ENCODE assay signal across 8 cellular contexts in genomic region chr11:59283825-59284772, GRCh38.
A peak's percentile ranks its signal among the peaks of the same experiment; 100 is the strongest.
DNase-seq lines count a peak whose midpoint lies in the region; ATAC-seq and TF ChIP-seq lines count a peak whose summit lies in the region.

No MANE protein-coding gene starts in this region.

- H3K27ac ChIP-seq in parathyroid adenoma, result no peak overlapping the region

- CTCF ChIA-PET in Caco-2 (lab: Charles Lee), result no interaction called here

- no peak overlapping the region for H3K4me3 Mint-ChIP-seq in Caco-2 (ENCODE audit: unreplicated experiment)

- H3K36me3 ChIP-seq in Caco-2 (ENCODE audit: control insufficient read depth, insufficient read depth, low read length) (no peaks in the 10 kb centered on the region), parathyroid adenoma (ENCODE audit: control insufficient read depth, insufficient read depth, low read length) (no peaks in the 10 kb centered on the region)

- H3K27me3 Mint-ChIP-seq in Caco-2 (ENCODE audit: insufficient read depth, unreplicated experiment), result peaks cover 5% of the 10 kb centered on the region

- H3K4me1 ChIP-seq in Caco-2 (no peaks in the 10 kb centered on the region), parathyroid adenoma (no peaks in the 10 kb centered on the region)

- no peak overlapping the region for H3K9ac ChIP-seq in parathyroid adenoma

- no peaks in the 10 kb centered on the region for H3K79me2 ChIP-seq in parathyroid adenoma

- H3K9me3 ChIP-seq in Caco-2 (no peaks in the 10 kb centered on the region), parathyroid adenoma (ENCODE audit: control insufficient read depth, low read length) (no peaks in the 10 kb centered on the region)

- peak overlapping the region; percentile 34 for H2AFZ ChIP-seq in parathyroid adenoma

- no peak overlapping the region for H3K27ac Mint-ChIP-seq in Caco-2 (ENCODE audit: unreplicated experiment)

- H3K9me3 Mint-ChIP-seq in Caco-2 (ENCODE audit: unreplicated experiment), result peaks cover 9% of the 10 kb centered on the region

- ATAC-seq in GM19328 (IDR thresholded peaks at IDR 0.05; ENCODE audit: unreplicated experiment) (peak; percentile 52), HG03342 (IDR thresholded peaks at IDR 0.05; ENCODE audit: unreplicated experiment) (peak; percentile 73)

- BruUV-seq in Caco-2 (replicated peaks; lab: Mats Ljungman, UMichigan), result no TSS peak

- POLR2A ChIA-PET in Caco-2 (lab: Charles Lee), result no interaction called here

- H3K4me3 ChIP-seq in Caco-2 (ENCODE audit: low read depth, low read length) (no peak overlapping the region), fibroblast of villous mesenchyme (ENCODE audit: low read depth, low read length) (no peak overlapping the region), parathyroid adenoma (ENCODE audit: low read depth, low read length) (no peak overlapping the region)

- no peaks in the 10 kb centered on the region for H3K4me1 Mint-ChIP-seq in Caco-2 (ENCODE audit: low read depth, unreplicated experiment)

- no peak overlapping the region for H3K4me2 ChIP-seq in parathyroid adenoma (ENCODE audit: low read length)

- intact Hi-C loops in Caco-2 (cut with micrococcal nuclease; ENCODE audit: unreplicated experiment), result loop anchor here (1.0 kb wide), 4 partner anchors 21 to 113 kb away; no protein-coding TSS in a partner anchor

- H3K36me3 Mint-ChIP-seq in Caco-2 (ENCODE audit: insufficient read depth, unreplicated experiment), result no peaks in the 10 kb centered on the region

- DNase-seq in Caco-2 (peak in 1 of 2 experiments; percentile 47), NCI-H774 (lab: John Stamatoyannopoulos, UW) (peak; percentile 15), fibroblast of villous mesenchyme (ENCODE audit: low read depth) (peak; percentile 60), ecto neural progenitor cell (ENCODE audit: low spot score) (no peak)
- peak; percentile 31 for DNase-seq in activated T-cell treated with anti-CD3 and anti-CD28 coated beads, Interleukin-2, amount 50 U/mL, for 1 hour

- TF ChIP-seq CTCF in Caco-2 (IDR thresholded peaks at IDR 0.05; ENCODE audit: insufficient read depth in 1 of 2, low read depth in 1 of 2, low read length in 1 of 2, severe bottlenecking in 1 of 2, unreplicated experiment in 1 of 2), result peak; percentile 84 to 88
- peak; percentile 84 for TF ChIP-seq CTCF in fibroblast of villous mesenchyme (IDR thresholded peaks at IDR 0.05; ENCODE audit: insufficient read depth, low read depth, low read length)
- TF ChIP-seq CTCF in parathyroid adenoma (IDR thresholded peaks at IDR 0.05), result peak; percentile 48

- H3K27me3 ChIP-seq in Caco-2 (replicated peaks; ENCODE audit: control insufficient read depth, insufficient read depth, low read length) (no peaks in the 10 kb centered on the region), parathyroid adenoma (ENCODE audit: control insufficient read depth, insufficient read depth, low read length) (no peaks in the 10 kb centered on the region)
